In genomic region chr7:148884299-148885022, GRCh38 we compare ENCODE assay signal across 8 cellular contexts. TPM values are rescaled to one million over a fixed set of nuclear protein-coding genes. Genes with fewer than 3 reads are reported as not detected.
DNase-seq lines count a peak whose midpoint lies in the region; ATAC-seq and TF ChIP-seq lines count a peak whose summit lies in the region.

No MANE protein-coding gene starts in this region.

- H3K79me2 ChIP-seq in OCI-LY7 (ENCODE audit: insufficient read depth, low read depth, low read length): peaks cover 47% of the 10 kb centered on the region

- H3K9me2 ChIP-seq in OCI-LY7 (ENCODE audit: insufficient read depth, low read length): no peaks in the 10 kb centered on the region

- TF ChIP-seq POLR2A in erythroblast (IDR thresholded peaks at IDR 0.05; ENCODE audit: low read length): peak; percentile 85

- peak overlapping the region; percentile 63 for H2AFZ ChIP-seq in OCI-LY7 (ENCODE audit: low read length)

- POLR2A ChIA-PET in OCI-LY7 (lab: Charles Lee): interaction anchor here (0.6 to 1.5 kb wide), 2 partner anchors 13 kb away, joined by 3 to 5 read pairs; no protein-coding TSS in a partner anchor

- peaks cover 12 to 22% of the 10 kb centered on the region in 2 donors for H3K27me3 ChIP-seq in muscle layer of colon (ENCODE audit: control insufficient read depth in 1 of 2, insufficient read depth in 2 of 2, low read length in 2 of 2)

- peaks cover 14% of the 10 kb centered on the region for H3K36me3 ChIP-seq in OCI-LY7 (ENCODE audit: insufficient read depth, low read length)
- no peaks in the 10 kb centered on the region for H3K36me3 ChIP-seq in muscle layer of colon (ENCODE audit: insufficient read depth, low read length)

- DNase-seq in DMS153 (lab: John Stamatoyannopoulos, UW): peak; percentile 84
- DNase-seq in HuH-7 (ENCODE audit: low spot score): peak; percentile 99
- peak; percentile 96 for DNase-seq in OCI-LY7 (ENCODE audit: low spot score)
- peak; percentile 96 for DNase-seq in activated T-cell treated with anti-CD3 and anti-CD28 coated beads, Interleukin-2, amount 50 U/mL, for 1 hour
- peak; percentile 95 to 98 for DNase-seq in erythroblast (lab: John Stamatoyannopoulos, UW)
- peak; percentile 94 for DNase-seq in stimulated activated CD8-positive, alpha-beta memory T cell treated with anti-CD3 and anti-CD28 coated beads, Interleukin-4, amount 100 ng/mL, for 48 hours

- CTCF ChIA-PET in OCI-LY7 (lab: Charles Lee; ENCODE audit: unreplicated experiment): no interaction called here

- H3K4me1 ChIP-seq in OCI-LY7 (ENCODE audit: insufficient read depth, low read length, poor library complexity, severe bottlenecking) (peaks cover 25% of the 10 kb centered on the region), muscle layer of colon (ENCODE audit: insufficient read depth, low read length) (no peaks in the 10 kb centered on the region)

- H3K27ac ChIP-seq in OCI-LY7 (ENCODE audit: low read depth, low read length, poor library complexity, severe bottlenecking): peak overlapping the region; percentile 88
- H3K27ac ChIP-seq in muscle layer of colon (ENCODE audit: low read depth, low read length): peak overlapping the region; percentile 93

- intact Hi-C loops in OCI-LY7 (cut with micrococcal nuclease; ENCODE audit: unreplicated experiment): loop anchor here (1.0 to 2.0 kb wide), 6 partner anchors 57 to 206 kb away; partner anchors contain the start of genes CUL1, PDIA4 and ZNF786

- H3K9me3 ChIP-seq in OCI-LY7 (ENCODE audit: low read length) (no peaks in the 10 kb centered on the region), muscle layer of colon (ENCODE audit: low read length) (no peaks in the 10 kb centered on the region)

- H3K4me3 ChIP-seq in OCI-LY7 (ENCODE audit: low read depth, low read length, poor library complexity, severe bottlenecking) (peak overlapping the region; percentile 91), muscle layer of colon (ENCODE audit: low read depth in 1 of 2, low read length in 2 of 2) (peak overlapping the region; percentile 50 to 94)

- no peak for TF ChIP-seq CTCF in OCI-LY7 (conservative IDR thresholded peaks at IDR 0.05; ENCODE audit: low read length)

- peak overlapping the region; percentile 27 for H3K9ac ChIP-seq in muscle layer of colon (ENCODE audit: low read length)

- H3K4me2 ChIP-seq in OCI-LY7 (ENCODE audit: low read length): peak overlapping the region; percentile 78

- TSS peak; percentile 74 for BruUV-seq in OCI-LY7 (replicated peaks; lab: Mats Ljungman, UMichigan)

- peak; percentile 84 for ATAC-seq in GM21528 (IDR thresholded peaks at IDR 0.05; ENCODE audit: low FRiP score, unreplicated experiment)

- peaks cover 15% of the 10 kb centered on the region for H4K20me1 ChIP-seq in OCI-LY7 (ENCODE audit: insufficient read depth, low read length)

RNA-seq across cellular contexts. Expression of gene EZH2, which starts 0.4 kb away (rescaled TPM):
- 45.5 and 60.2 TPM in 2 replicates for total RNA-seq in OCI-LY7 (2014; rRNA removed; shearing (Covaris generic))
- 72.2 and 73.3 TPM in 2 replicates for total RNA-seq in OCI-LY7 (2022)

Comparison
In these comparisons a context has a peak if more than half of its experiments do, and no peak if none do; other contexts are left out.
1. Peak in every context shown above with its lines: DNase-seq, ATAC-seq, H3K4me3 ChIP-seq and H3K27ac ChIP-seq.